Comparison of ENCODE assay signal across 10 cellular contexts in the genomic region with DNA sequence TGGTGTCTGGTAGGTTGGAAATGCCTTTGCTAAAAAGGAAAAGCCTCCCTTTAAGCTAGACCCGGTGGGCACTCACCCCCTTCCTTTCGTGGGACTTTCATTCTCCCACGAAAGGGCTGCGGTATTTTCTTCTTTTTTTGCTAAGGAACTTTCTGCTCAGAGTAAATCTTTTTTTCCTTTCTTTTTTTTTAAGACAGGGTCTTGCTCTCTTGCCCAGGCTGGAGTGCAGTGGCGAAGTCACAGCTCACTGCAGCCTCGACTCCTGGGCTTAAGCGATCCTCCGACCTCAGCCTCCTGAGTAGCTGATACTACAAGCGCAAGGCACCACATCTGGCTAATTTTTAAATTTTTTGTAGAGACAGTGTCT. TPM values are rescaled to one million over a fixed set of nuclear protein-coding genes. Genes with fewer than 3 reads are reported as not detected.
DNase-seq lines count a peak whose midpoint lies in the region; ATAC-seq and TF ChIP-seq lines count a peak whose summit lies in the region.
"Had no signal": no experiment of that assay in that cellular context is flagged by ENCODE, and none has a peak within 500 bp of the region (broad histone marks: within the 10 kb centered on the region; RNA-seq: fewer than 3 reads in every experiment).

No MANE protein-coding gene starts in this region.

- H3K4me1 Mint-ChIP-seq in effector memory CD8-positive, alpha-beta T cell (ENCODE audit: low read depth in 2 of 2), result peaks cover 10 to 23% of the 10 kb centered on the region in 2 donors
- H3K4me1 Mint-ChIP-seq in osteocyte (ENCODE audit: unreplicated experiment), result peaks cover 5% of the 10 kb centered on the region

- H2AFZ ChIP-seq in Karpas-422 (ENCODE audit: low read length), result no peak overlapping the region

- POLR2A ChIA-PET in GM10248 (lab: Yijun Ruan, JAX), result interaction anchor here (0.5 to 0.6 kb wide), 2 partner anchors 10 to 38 kb away, joined by 4 to 5 read pairs; no protein-coding TSS in a partner anchor

- no peak overlapping the region for H3K9ac ChIP-seq in BLaER1
- no peak overlapping the region for H3K9ac ChIP-seq in Karpas-422 (ENCODE audit: low read length)

- no peak for ATAC-seq in effector memory CD8-positive, alpha-beta T cell (replicated peaks)

- H3K9me3 Mint-ChIP-seq in effector memory CD8-positive, alpha-beta T cell, result no peaks in the 10 kb centered on the region
- H3K9me3 Mint-ChIP-seq in osteocyte (ENCODE audit: unreplicated experiment), result no peaks in the 10 kb centered on the region

- peaks cover 41% of the 10 kb centered on the region for H3K36me3 Mint-ChIP-seq in effector memory CD8-positive, alpha-beta T cell (ENCODE audit: insufficient read depth)
- H3K36me3 Mint-ChIP-seq in osteocyte (ENCODE audit: unreplicated experiment), result no peaks in the 10 kb centered on the region

- H3K4me3 Mint-ChIP-seq in effector memory CD8-positive, alpha-beta T cell, result peak overlapping the region; percentile 74 to 83
- no peak overlapping the region for H3K4me3 Mint-ChIP-seq in osteocyte (ENCODE audit: unreplicated experiment)

- no peaks in the 10 kb centered on the region for H3K27me3 Mint-ChIP-seq in effector memory CD8-positive, alpha-beta T cell
- H3K27me3 Mint-ChIP-seq in osteocyte (ENCODE audit: unreplicated experiment), result no peaks in the 10 kb centered on the region

- CTCF ChIA-PET in GM10248 (lab: Yijun Ruan, JAX), result interaction anchor here (0.9 to 22.0 kb wide), 44 partner anchors 9 to 439 kb away, joined by 3 to 488 read pairs (median 5); a partner anchor contains a TSS

- H3K4me2 ChIP-seq in BLaER1 (peak overlapping the region; percentile 76), Karpas-422 (ENCODE audit: low read depth, low read length, poor library complexity, severe bottlenecking) (peak overlapping the region; percentile 68)

- H3K27ac Mint-ChIP-seq in effector memory CD8-positive, alpha-beta T cell, result peak overlapping the region; percentile 73 to 92
- H3K27ac Mint-ChIP-seq in osteocyte (ENCODE audit: unreplicated experiment), result no peak overlapping the region

- H3K36me3 ChIP-seq in BLaER1 (no peaks in the 10 kb centered on the region), Karpas-422 (ENCODE audit: insufficient read depth, low read length) (no peaks in the 10 kb centered on the region)

- H3K4me3 ChIP-seq in BLaER1 (no peak overlapping the region), Karpas-422 (ENCODE audit: low read length) (no peak overlapping the region)

- intact Hi-C loops in posterior vena cava (cut with DNase I), result loop anchor here in 1 of 2 donors (5.0 kb wide), 2 partner anchors 33 to 57 kb away; a partner anchor contains a TSS

- peaks cover 47% of the 10 kb centered on the region for H3K4me1 ChIP-seq in BLaER1
- H3K4me1 ChIP-seq in Karpas-422 (ENCODE audit: low read length), result peaks cover 18% of the 10 kb centered on the region

- H3K27ac ChIP-seq in BLaER1, result no peak overlapping the region
- H3K27ac ChIP-seq in Karpas-422 (ENCODE audit: low read length), result no peak overlapping the region

- H3K27me3 ChIP-seq in BLaER1, result no peaks in the 10 kb centered on the region; the same call in 1 of the 2 replicates
- no peaks in the 10 kb centered on the region for H3K27me3 ChIP-seq in Karpas-422 (ENCODE audit: low read length)

- H3K9me3 ChIP-seq in BLaER1 (no peaks in the 10 kb centered on the region), Karpas-422 (ENCODE audit: low read length) (no peaks in the 10 kb centered on the region)

- no peak for DNase-seq in Karpas-422
- DNase-seq in effector memory CD8-positive, alpha-beta T cell, result no peak
- peak; percentile 36 for DNase-seq in osteocyte (ENCODE audit: extremely low spot score, unreplicated experiment)
- no peak for DNase-seq in posterior vena cava (ENCODE audit: low spot score)
- no peak for DNase-seq in HK-2 (ENCODE audit: unreplicated experiment)
- no peak for DNase-seq in GM10248 (ENCODE audit: extremely low spot score)
- DNase-seq in stimulated activated naive CD4-positive, alpha-beta T cell treated with Interleukin-2 at 50 U/mL for 16 hours (lab: John Stamatoyannopoulos, UW), result no peak

- H4K20me1 ChIP-seq in BLaER1 (peaks cover 39% of the 10 kb centered on the region), Karpas-422 (ENCODE audit: insufficient read depth, low read depth, low read length) (peaks cover 40% of the 10 kb centered on the region; the same call in 1 of the 2 replicates)

- no peak for TF ChIP-seq CTCF in osteocyte (IDR thresholded peaks at IDR 0.05)
- no peak for TF ChIP-seq CTCF in GM10248 (IDR thresholded peaks at IDR 0.05; ENCODE audit: control extremely low read depth, extremely low read depth, low read depth, missing control alignments)

- no peaks in the 10 kb centered on the region for H3K9me2 ChIP-seq in Karpas-422 (replicated peaks; ENCODE audit: insufficient read depth, low read length)

- no peaks in the 10 kb centered on the region for H3K79me2 ChIP-seq in Karpas-422 (ENCODE audit: low read length)

RNA-seq across cellular contexts. Expression of a gene that starts 4.0 kb away (rescaled TPM):
- total RNA-seq in Karpas-422 (2014; rRNA removed; shearing (Covaris generic); ENCODE audit: low replicate concordance), result not detected in 2 replicates
- not detected in 2 replicates for total RNA-seq in osteocyte
- 1 to 10 TPM; 1.4 to 2.0 TPM for total RNA-seq in posterior vena cava
- total RNA-seq: LHCN-M2, mesenteric fat pad had no signal

RNA-seq across cellular contexts. Expression of a gene that starts 11.1 kb away (rescaled TPM):
- total RNA-seq in Karpas-422 (2014; rRNA removed; shearing (Covaris generic); ENCODE audit: low replicate concordance), result 18.6 and 34.5 TPM in 2 replicates
- total RNA-seq in osteocyte (23.7 and 23.8 TPM in 2 replicates), posterior vena cava (10 to 100 TPM; 21.8 to 22.6 TPM)

RNA-seq across cellular contexts. Expression of a gene that starts 25.9 kb away (rescaled TPM):
- not detected in 2 replicates for total RNA-seq in Karpas-422 (2014; rRNA removed; shearing (Covaris generic); ENCODE audit: low replicate concordance)
- total RNA-seq in osteocyte (31.5 and 32.3 TPM in 2 replicates), posterior vena cava (100 to 1,000 TPM in 1 of 2 donors, 10 to 100 TPM in 1; 85.7 to 104 TPM)

RNA-seq across cellular contexts. Expression of a gene that starts 34.0 kb away (rescaled TPM):
- total RNA-seq in Karpas-422 (2014; rRNA removed; shearing (Covaris generic); ENCODE audit: low replicate concordance), result 0.22 TPM in 1 of 2 replicates, not detected in the other
- 37.4 and 37.7 TPM in 2 replicates for total RNA-seq in osteocyte
- total RNA-seq in posterior vena cava, result 100 to 1,000 TPM; 119 to 141 TPM

RNA-seq across cellular contexts. Expression of a gene that starts 41.9 kb away (rescaled TPM):
- 53.4 and 80.1 TPM in 2 replicates for total RNA-seq in Karpas-422 (2014; rRNA removed; shearing (Covaris generic); ENCODE audit: low replicate concordance)
- 137 and 140 TPM in 2 replicates for total RNA-seq in osteocyte
- total RNA-seq in posterior vena cava, result 100 to 1,000 TPM; 120 to 138 TPM

Comparison
In these comparisons a context has a peak if more than half of its experiments do, and no peak if none do; other contexts are left out.
1. RNA of a gene that starts 25.9 kb away (total RNA-seq): 85.7 to 104 TPM in posterior vena cava and 31.5 to 32.3 TPM in osteocyte; not detected in Karpas-422; every median in the first group is over 10 times any median in the second.